Comparison of ENCODE assay signal across 1 cellular context in genomic region chr2:174039551-174040416, GRCh38.
TF ChIP-seq lines count a peak whose summit lies in the region.

No MANE protein-coding gene starts in this region.

TF ChIP-seq in HepG2, 621 proteins besides CTCF, POLR2A, EP300 and RAD21 (continued from another document and continues in another):
- TF ChIP-seq ZHX2 (IDR thresholded peaks at IDR 0.05; ENCODE audit: low read depth) (no peak), ZHX2 (CRISPR knock-in tag; IDR thresholded peaks at IDR 0.05; ENCODE audit: borderline replicate concordance) (no peak), SETDB1 (CRISPR knock-in tag; IDR thresholded peaks at IDR 0.05; ENCODE audit: borderline replicate concordance) (no peak), ATF3 (CRISPR knock-in tag; IDR thresholded peaks at IDR 0.05) (peak; percentile 53; the same call in 1 of the 2 replicates), RARG (CRISPR knock-in tag; IDR thresholded peaks at IDR 0.05; ENCODE audit: low read depth) (no peak), MTERF4 (CRISPR knock-in tag; IDR thresholded peaks at IDR 0.05) (no peak), RCOR2 (CRISPR knock-in tag; IDR thresholded peaks at IDR 0.05) (peak; percentile 84), SIX4 (CRISPR knock-in tag; IDR thresholded peaks at IDR 0.05) (no peak), CBFB (CRISPR knock-in tag; IDR thresholded peaks at IDR 0.05) (0 out of 2 replicates have a peak, but pooled peaks have one; percentile 36), ZKSCAN8 (CRISPR knock-in tag; IDR thresholded peaks at IDR 0.05; ENCODE audit: borderline replicate concordance) (peak; percentile 18; the same call in 1 of the 2 replicates), ZNF550 (CRISPR knock-in tag; IDR thresholded peaks at IDR 0.05; ENCODE audit: borderline replicate concordance) (no peak), SAP130 (CRISPR knock-in tag; IDR thresholded peaks at IDR 0.05; ENCODE audit: low read depth) (peak; percentile 59), NRL (CRISPR knock-in tag; IDR thresholded peaks at IDR 0.05; ENCODE audit: borderline replicate concordance) (peak; percentile 74; the same call in 1 of the 2 replicates), IKZF4 (CRISPR knock-in tag; IDR thresholded peaks at IDR 0.05; ENCODE audit: borderline replicate concordance, low read depth, not compliant biosample characterization) (no peak), TBX2 (CRISPR knock-in tag; IDR thresholded peaks at IDR 0.05; ENCODE audit: borderline replicate concordance) (peak; percentile 54; the same call in 1 of the 2 replicates), ZNF589 (CRISPR knock-in tag; conservative IDR thresholded peaks at IDR 0.05) (no peak), ZNF234 (CRISPR knock-in tag; conservative IDR thresholded peaks at IDR 0.05) (no peak), ZBTB37 (CRISPR knock-in tag; IDR thresholded peaks at IDR 0.05) (no peak), ZFYVE20 (CRISPR knock-in tag; IDR thresholded peaks at IDR 0.05; ENCODE audit: borderline replicate concordance, low read depth) (no peak), CSRNP1 (CRISPR knock-in tag; IDR thresholded peaks at IDR 0.05) (no peak), GRHL1 (CRISPR knock-in tag; conservative IDR thresholded peaks at IDR 0.05) (no peak), NAIF1 (CRISPR knock-in tag; IDR thresholded peaks at IDR 0.05; ENCODE audit: borderline replicate concordance) (no peak), NFKB2 (CRISPR knock-in tag; IDR thresholded peaks at IDR 0.05; ENCODE audit: borderline replicate concordance) (peak; percentile 23; the same call in 1 of the 2 replicates), ZNF224 (CRISPR knock-in tag; IDR thresholded peaks at IDR 0.05) (peak; percentile 63; the same call in 1 of the 2 replicates), DMAP1 (CRISPR knock-in tag; IDR thresholded peaks at IDR 0.05) (0 out of 2 replicates have a peak, but pooled peaks have one; percentile 67), CBX5 (CRISPR knock-in tag; IDR thresholded peaks at IDR 0.05; ENCODE audit: borderline replicate concordance) (peak; percentile 81; the same call in 1 of the 2 replicates), NBN (conservative IDR thresholded peaks at IDR 0.05) (no peak), ZNF720 (CRISPR knock-in tag; IDR thresholded peaks at IDR 0.05) (no peak), ZNF335 (CRISPR knock-in tag; IDR thresholded peaks at IDR 0.05) (0 out of 2 replicates have a peak, but pooled peaks have one; percentile 42), ZMYM2 (CRISPR knock-in tag; IDR thresholded peaks at IDR 0.05) (no peak), IKZF5 (CRISPR knock-in tag; IDR thresholded peaks at IDR 0.05) (peak; percentile 69; the same call in 1 of the 2 replicates), ZNF792 (CRISPR knock-in tag; IDR thresholded peaks at IDR 0.05) (peak; percentile 54; the same call in 1 of the 2 replicates), ZNF598 (CRISPR knock-in tag; IDR thresholded peaks at IDR 0.05; ENCODE audit: borderline replicate concordance) (peak; percentile 94; the same call in 1 of the 2 replicates), SMC3 (IDR thresholded peaks at IDR 0.05; ENCODE audit: low read length) (peak; percentile 95), TFE3 (CRISPR knock-in tag; IDR thresholded peaks at IDR 0.05) (peak; percentile 50; the same call in 1 of the 2 replicates), FOSL1 (CRISPR knock-in tag; IDR thresholded peaks at IDR 0.05; ENCODE audit: borderline replicate concordance) (peak; percentile 56; the same call in 1 of the 2 replicates), ZNF337 (CRISPR knock-in tag; IDR thresholded peaks at IDR 0.05; ENCODE audit: borderline replicate concordance, low read depth) (no peak), ARNT (IDR thresholded peaks at IDR 0.05) (no peak), ZNF430 (CRISPR knock-in tag; IDR thresholded peaks at IDR 0.05) (no peak), ZFX (CRISPR knock-in tag; IDR thresholded peaks at IDR 0.05; ENCODE audit: low read depth) (peak; percentile 67; the same call in 1 of the 2 replicates), ZNF17 (CRISPR knock-in tag; IDR thresholded peaks at IDR 0.05) (no peak), DRAP1 (CRISPR knock-in tag; IDR thresholded peaks at IDR 0.05) (peak; percentile 46), ZNF597 (CRISPR knock-in tag; IDR thresholded peaks at IDR 0.05) (no peak)
